ENCODE assay signal across 1 cellular context in the genomic region with DNA sequence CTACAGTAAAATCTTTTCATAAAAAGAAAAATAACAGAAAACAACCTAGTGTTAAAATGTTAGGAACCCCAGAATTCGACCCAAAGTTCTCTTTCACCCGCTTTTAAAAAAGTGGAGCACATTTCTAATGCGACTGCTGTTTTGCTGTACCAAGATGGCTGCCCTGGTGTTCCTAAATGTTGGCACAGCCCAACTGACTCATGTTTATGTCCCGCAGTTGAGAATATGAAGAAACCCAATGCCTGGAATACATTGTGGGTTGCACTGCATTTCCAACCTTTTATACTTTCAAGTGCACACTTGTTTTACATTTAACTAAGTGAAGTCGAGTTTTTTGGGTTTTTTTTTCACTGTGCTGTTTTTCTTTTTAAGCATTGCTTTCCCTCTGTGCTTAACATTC.
TF ChIP-seq lines count a peak whose summit lies in the region.

No MANE protein-coding gene starts in this region.

TF ChIP-seq in K562, 482 proteins besides CTCF, POLR2A, EP300 and RAD21:
- TF ChIP-seq MYC (IDR thresholded peaks at IDR 0.05; ENCODE audit: low read depth, low read length) = no peak
- TF ChIP-seq MYC (CRISPR knock-in tag; IDR thresholded peaks at IDR 0.05; ENCODE audit: borderline replicate concordance, low read depth) = no peak
- no peak for TF ChIP-seq ZBTB7A (IDR thresholded peaks at IDR 0.05; ENCODE audit: borderline replicate concordance, control insufficient read depth, low read depth, low read length)
- TF ChIP-seq RBM14 (IDR thresholded peaks at IDR 0.05; ENCODE audit: borderline replicate concordance, insufficient read depth, low read depth, low read length) = no peak
- TF ChIP-seq, protein P1, sequence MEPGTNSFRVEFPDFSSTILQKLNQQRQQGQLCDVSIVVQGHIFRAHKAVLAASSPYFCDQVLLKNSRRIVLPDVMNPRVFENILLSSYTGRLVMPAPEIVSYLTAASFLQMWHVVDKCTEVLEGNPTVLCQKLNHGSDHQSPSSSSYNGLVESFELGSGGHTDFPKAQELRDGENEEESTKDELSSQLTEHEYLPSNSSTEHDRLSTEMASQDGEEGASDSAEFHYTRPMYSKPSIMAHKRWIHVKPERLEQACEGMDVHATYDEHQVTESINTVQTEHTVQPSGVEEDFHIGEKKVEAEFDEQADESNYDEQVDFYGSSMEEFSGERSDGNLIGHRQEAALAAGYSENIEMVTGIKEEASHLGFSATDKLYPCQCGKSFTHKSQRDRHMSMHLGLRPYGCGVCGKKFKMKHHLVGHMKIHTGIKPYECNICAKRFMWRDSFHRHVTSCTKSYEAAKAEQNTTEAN (CRISPR knock-in tag; IDR thresholded peaks at IDR 0.05) = no peak
- TF ChIP-seq FOXK2 (conservative IDR thresholded peaks at IDR 0.05 in 1 of 2, IDR thresholded peaks at IDR 0.05 in 1 of 2; ENCODE audit: low read depth in 2 of 2) = 0 out of 4 replicates have a peak, but pooled peaks of 1 of the 2 experiments have one; percentile 27
- 0 out of 2 replicates have a peak, but pooled peaks have one; percentile 13 for TF ChIP-seq PTRF (tag; IDR thresholded peaks at IDR 0.05)
- TF ChIP-seq ZNF589 (CRISPR knock-in tag; IDR thresholded peaks at IDR 0.05; ENCODE audit: low read depth) = peak; percentile 40; the same call in 1 of the 2 replicates
- TF ChIP-seq ZNF184 (CRISPR knock-in tag; IDR thresholded peaks at IDR 0.05) = no peak
- no peak for TF ChIP-seq SAFB2 (IDR thresholded peaks at IDR 0.05; ENCODE audit: borderline replicate concordance, low read depth, low read length, severe bottlenecking)
- TF ChIP-seq PRDM10 (IDR thresholded peaks at IDR 0.05; ENCODE audit: partially characterized antibody) = no peak
- TF ChIP-seq, protein P2, sequence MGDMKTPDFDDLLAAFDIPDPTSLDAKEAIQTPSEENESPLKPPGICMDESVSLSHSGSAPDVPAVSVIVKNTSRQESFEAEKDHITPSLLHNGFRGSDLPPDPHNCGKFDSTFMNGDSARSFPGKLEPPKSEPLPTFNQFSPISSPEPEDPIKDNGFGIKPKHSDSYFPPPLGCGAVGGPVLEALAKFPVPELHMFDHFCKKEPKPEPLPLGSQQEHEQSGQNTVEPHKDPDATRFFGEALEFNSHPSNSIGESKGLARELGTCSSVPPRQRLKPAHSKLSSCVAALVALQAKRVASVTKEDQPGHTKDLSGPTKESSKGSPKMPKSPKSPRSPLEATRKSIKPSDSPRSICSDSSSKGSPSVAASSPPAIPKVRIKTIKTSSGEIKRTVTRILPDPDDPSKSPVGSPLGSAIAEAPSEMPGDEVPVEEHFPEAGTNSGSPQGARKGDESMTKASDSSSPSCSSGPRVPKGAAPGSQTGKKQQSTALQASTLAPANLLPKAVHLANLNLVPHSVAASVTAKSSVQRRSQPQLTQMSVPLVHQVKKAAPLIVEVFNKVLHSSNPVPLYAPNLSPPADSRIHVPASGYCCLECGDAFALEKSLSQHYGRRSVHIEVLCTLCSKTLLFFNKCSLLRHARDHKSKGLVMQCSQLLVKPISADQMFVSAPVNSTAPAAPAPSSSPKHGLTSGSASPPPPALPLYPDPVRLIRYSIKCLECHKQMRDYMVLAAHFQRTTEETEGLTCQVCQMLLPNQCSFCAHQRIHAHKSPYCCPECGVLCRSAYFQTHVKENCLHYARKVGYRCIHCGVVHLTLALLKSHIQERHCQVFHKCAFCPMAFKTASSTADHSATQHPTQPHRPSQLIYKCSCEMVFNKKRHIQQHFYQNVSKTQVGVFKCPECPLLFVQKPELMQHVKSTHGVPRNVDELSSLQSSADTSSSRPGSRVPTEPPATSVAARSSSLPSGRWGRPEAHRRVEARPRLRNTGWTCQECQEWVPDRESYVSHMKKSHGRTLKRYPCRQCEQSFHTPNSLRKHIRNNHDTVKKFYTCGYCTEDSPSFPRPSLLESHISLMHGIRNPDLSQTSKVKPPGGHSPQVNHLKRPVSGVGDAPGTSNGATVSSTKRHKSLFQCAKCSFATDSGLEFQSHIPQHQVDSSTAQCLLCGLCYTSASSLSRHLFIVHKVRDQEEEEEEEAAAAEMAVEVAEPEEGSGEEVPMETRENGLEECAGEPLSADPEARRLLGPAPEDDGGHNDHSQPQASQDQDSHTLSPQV (IDR thresholded peaks at IDR 0.05) = 0 out of 2 replicates have a peak, but pooled peaks have one; percentile 45
- TF ChIP-seq YY1 (IDR thresholded peaks at IDR 0.05; ENCODE audit: borderline replicate concordance in 1 of 3, control insufficient read depth in 1 of 3, extremely low read depth in 1 of 3, insufficient read depth in 3 of 3, insufficient read length in 1 of 3, insufficient replicate concordance in 2 of 3, low read depth in 1 of 3, low read length in 2 of 3) = peak in 2 of 3 experiments; percentile 48 to 92
- no peak for TF ChIP-seq ZNF584 (CRISPR knock-in tag; IDR thresholded peaks at IDR 0.05; ENCODE audit: low read depth)
- 0 out of 2 replicates have a peak, but pooled peaks have one; percentile 38 for TF ChIP-seq ZNF175 (CRISPR knock-in tag; IDR thresholded peaks at IDR 0.05; ENCODE audit: low read depth)
- TF ChIP-seq BRF2 (IDR thresholded peaks at IDR 0.05; ENCODE audit: borderline replicate concordance, insufficient read depth, insufficient read length) = no peak
- TF ChIP-seq, protein P3, sequence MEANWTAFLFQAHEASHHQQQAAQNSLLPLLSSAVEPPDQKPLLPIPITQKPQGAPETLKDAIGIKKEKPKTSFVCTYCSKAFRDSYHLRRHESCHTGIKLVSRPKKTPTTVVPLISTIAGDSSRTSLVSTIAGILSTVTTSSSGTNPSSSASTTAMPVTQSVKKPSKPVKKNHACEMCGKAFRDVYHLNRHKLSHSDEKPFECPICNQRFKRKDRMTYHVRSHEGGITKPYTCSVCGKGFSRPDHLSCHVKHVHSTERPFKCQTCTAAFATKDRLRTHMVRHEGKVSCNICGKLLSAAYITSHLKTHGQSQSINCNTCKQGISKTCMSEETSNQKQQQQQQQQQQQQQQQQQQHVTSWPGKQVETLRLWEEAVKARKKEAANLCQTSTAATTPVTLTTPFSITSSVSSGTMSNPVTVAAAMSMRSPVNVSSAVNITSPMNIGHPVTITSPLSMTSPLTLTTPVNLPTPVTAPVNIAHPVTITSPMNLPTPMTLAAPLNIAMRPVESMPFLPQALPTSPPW (CRISPR knock-in tag; IDR thresholded peaks at IDR 0.05) = no peak
- 0 out of 2 replicates have a peak, but pooled peaks have one; percentile 17 for TF ChIP-seq SMARCA4 (IDR thresholded peaks at IDR 0.05)
- TF ChIP-seq NR2C1 (IDR thresholded peaks at IDR 0.05) = no peak
- TF ChIP-seq NR2C1 (tag; IDR thresholded peaks at IDR 0.05) = 0 out of 2 replicates have a peak, but pooled peaks have one; percentile 30
- TF ChIP-seq PHB2 (IDR thresholded peaks at IDR 0.05; ENCODE audit: low read depth) = no peak
- TF ChIP-seq ZNF639 (CRISPR knock-in tag; conservative IDR thresholded peaks at IDR 0.05 in 1 of 2, IDR thresholded peaks at IDR 0.05 in 1 of 2) = 0 out of 4 replicates have a peak, but pooled peaks of 1 of the 2 experiments have one; percentile 30
- TF ChIP-seq NR4A1 (CRISPR knock-in tag; IDR thresholded peaks at IDR 0.05) = no peak
- peak; percentile 58; the same call in 1 of the 2 replicates for TF ChIP-seq NR4A1 (tag; IDR thresholded peaks at IDR 0.05)
